ENCODE assay signal across 16 cellular contexts in the genomic region with DNA sequence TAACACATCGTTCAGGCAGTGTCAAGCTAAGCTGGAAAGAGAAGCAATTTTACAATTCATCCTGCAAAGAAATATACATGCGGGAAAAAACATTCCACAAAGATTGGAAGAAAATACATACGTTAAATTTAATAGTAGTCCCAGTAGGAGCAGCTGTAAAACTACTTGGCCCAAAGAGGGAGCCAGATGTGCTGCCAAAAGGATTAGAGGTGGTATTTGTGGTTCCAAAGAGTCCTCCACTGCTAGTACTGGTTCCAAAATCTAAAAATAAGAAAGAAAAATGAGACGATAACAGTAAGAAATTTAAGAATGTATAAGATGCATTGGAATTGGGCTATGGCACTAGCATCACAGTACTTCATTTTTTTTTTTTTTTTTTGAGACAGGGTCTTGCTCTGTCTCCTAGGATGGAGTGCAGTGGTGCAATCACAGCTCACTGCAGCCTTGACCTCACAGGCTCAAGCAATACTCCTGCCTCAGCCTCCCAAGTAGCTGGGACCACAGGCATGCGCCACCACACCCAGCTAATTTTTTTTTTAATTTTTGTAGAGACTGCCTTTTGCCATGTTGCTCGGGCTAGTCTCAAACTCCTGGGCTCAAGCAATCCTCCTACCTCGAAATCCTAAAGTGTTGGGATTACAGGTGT. TPM values are rescaled to one million over a fixed set of nuclear protein-coding genes. Genes with fewer than 3 reads are reported as not detected.
DNase-seq lines count a peak whose midpoint lies in the region; ATAC-seq and TF ChIP-seq lines count a peak whose summit lies in the region.
"Had no signal": no experiment of that assay in that cellular context is flagged by ENCODE, and none has a peak within 500 bp of the region (broad histone marks: within the 10 kb centered on the region; RNA-seq: fewer than 3 reads in every experiment).

No MANE protein-coding gene starts in this region.

- no peaks in the 10 kb centered on the region for H3K9me3 Mint-ChIP-seq in chondrocyte (ENCODE audit: low read depth)

- no peaks in the 10 kb centered on the region for H3K27me3 Mint-ChIP-seq in chondrocyte (ENCODE audit: low read depth)

- DNase-seq in AG10803 (ENCODE audit: low read depth) (no peak), LHCN-M2 (ENCODE audit: low read depth) (peak; percentile 45), chondrocyte (ENCODE audit: low spot score) (no peak), foreskin keratinocyte (no peak), NCI-H82 treated with DMSO at 0.1 percent for 48 hours (lab: John Stamatoyannopoulos, UW; ENCODE audit: unreplicated experiment) (no peak), NCI-H2107 treated with DMSO at 0.1 percent for 48 hours (lab: John Stamatoyannopoulos, UW; ENCODE audit: unreplicated experiment) (no peak)
- no peak for DNase-seq in stimulated activated CD8-positive, alpha-beta memory T cell treated with anti-CD3 and anti-CD28 coated beads, Interleukin-4, amount 100 ng/mL, for 48 hours
- no peak for DNase-seq in stimulated activated CD4-positive, alpha-beta T cell treated with anti-CD3 and anti-CD28 coated beads, Interleukin-4, amount 100 ng/mL, for 1 hour
- DNase-seq: DMS 273 treated with DMSO at 0.1 percent for 48 hours, H7, NCI-H1092 treated with DMSO at 0.1 percent for 48 hours, NCI-H1694 treated with DMSO at 0.1 percent for 48 hours, NCI-H446, Peyer's patch, SHP77 had no signal

- no peak overlapping the region for H3K4me3 ChIP-seq in AG10803 (ENCODE audit: low read length)
- H3K4me3 ChIP-seq: BLaER1 treated with 17β-estradiol and CSF1 and Interleukin-3, amounts not matched to agents 10 nM and 100 nM; Peyer's patch had no signal

- H3K27ac Mint-ChIP-seq in chondrocyte (ENCODE audit: unreplicated experiment) = no peak overlapping the region

- no peak overlapping the region for H3K4me3 Mint-ChIP-seq in chondrocyte (ENCODE audit: unreplicated experiment)

- H3K36me3 Mint-ChIP-seq in chondrocyte (ENCODE audit: low read depth) = peaks cover 33% of the 10 kb centered on the region

- no peaks in the 10 kb centered on the region for H3K4me1 ChIP-seq in foreskin keratinocyte
- H3K4me1 ChIP-seq: Peyer's patch had no signal

- ATAC-seq in foreskin keratinocyte = no peak

- H3K27me3 ChIP-seq in foreskin keratinocyte = no peaks in the 10 kb centered on the region
- H3K27me3 ChIP-seq: BLaER1 treated with 17β-estradiol and CSF1 and Interleukin-3, amounts not matched to agents 10 nM and 100 nM; Peyer's patch had no signal

- no peak overlapping the region for H3K27ac ChIP-seq in foreskin keratinocyte
- H3K27ac ChIP-seq: BLaER1 treated with 17β-estradiol and CSF1 and Interleukin-3, amounts not matched to agents 10 nM and 100 nM; Peyer's patch had no signal

- H3K4me1 Mint-ChIP-seq in chondrocyte (ENCODE audit: low read depth) = peaks cover 3% of the 10 kb centered on the region

- 0 out of 2 replicates have a peak, but pooled peaks have one; percentile 1 for TF ChIP-seq CTCF in AG10803 (conservative IDR thresholded peaks at IDR 0.05; ENCODE audit: low read length)
- TF ChIP-seq CTCF in chondrocyte (IDR thresholded peaks at IDR 0.05) = peak; percentile 15
- TF ChIP-seq CTCF in foreskin keratinocyte (conservative IDR thresholded peaks at IDR 0.05) = peak; percentile 18

RNA-seq across cellular contexts. Expression of a gene that starts 21.5 kb away (rescaled TPM):
- total RNA-seq in LHCN-M2 (2014; rRNA removed) (121 and 126 TPM in 2 replicates), chondrocyte (47.8 to 61.6 TPM (median 52.7 TPM) in 3 replicates), foreskin keratinocyte (79.4 and 82.2 TPM in 2 replicates)
- polyA plus RNA-seq in LHCN-M2 (2012) = 35.4 TPM
- 26.2 and 33.0 TPM in 2 replicates for polyA plus RNA-seq in foreskin keratinocyte

RNA-seq across cellular contexts. Expression of a gene that starts 32.5 kb away (rescaled TPM):
- 13.7 and 18.5 TPM in 2 replicates for total RNA-seq in LHCN-M2 (2014; rRNA removed)
- 16.0 TPM for polyA plus RNA-seq in LHCN-M2 (2012)
- total RNA-seq in chondrocyte = 12.7 to 15.8 TPM (median 14.4 TPM) in 3 replicates
- total RNA-seq in foreskin keratinocyte = 19.8 and 20.5 TPM in 2 replicates
- polyA plus RNA-seq in foreskin keratinocyte = 25.5 and 26.8 TPM in 2 replicates
